Comparison of ENCODE assay signal across 25 cellular contexts in the genomic region with DNA sequence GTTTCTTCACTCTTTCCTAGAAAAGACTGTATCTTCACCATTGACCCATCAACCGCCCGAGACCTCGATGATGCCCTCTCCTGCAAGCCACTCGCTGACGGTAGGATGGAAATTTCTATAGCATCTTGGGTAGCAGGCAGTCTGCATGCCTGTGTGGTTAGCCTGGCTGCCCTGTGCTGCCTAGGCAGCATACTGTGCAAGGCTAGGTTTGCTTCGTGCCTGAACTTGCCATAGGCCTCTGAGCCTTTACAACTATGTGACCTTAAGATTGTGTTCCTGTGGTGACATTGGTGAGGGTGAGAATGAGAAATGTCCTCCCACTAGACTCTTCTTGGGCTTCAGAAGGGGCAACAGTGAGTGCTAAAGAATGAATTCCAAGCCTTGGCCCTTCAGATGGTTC.
DNase-seq lines count a peak whose midpoint lies in the region; ATAC-seq, FAIRE-seq and TF ChIP-seq lines count a peak whose summit lies in the region.
"Had no signal": no experiment of that assay in that cellular context is flagged by ENCODE, and none has a peak within 500 bp of the region (broad histone marks: within the 10 kb centered on the region; RNA-seq: fewer than 3 reads in every experiment).

No MANE protein-coding gene starts in this region.

- H4K20me1 ChIP-seq in keratinocyte (ENCODE audit: control insufficient read depth, extremely low read depth, insufficient read depth, low read length): no peaks in the 10 kb centered on the region

- no peak for TF ChIP-seq CTCF in bronchial epithelial cell (IDR thresholded peaks at IDR 0.05; ENCODE audit: insufficient read depth, low read length, severe bottlenecking)
- TF ChIP-seq CTCF in keratinocyte (optimal IDR thresholded peaks at IDR 0.05 in 1 of 3, IDR thresholded peaks at IDR 0.05 in 1 of 3, conservative IDR thresholded peaks at IDR 0.05 in 1 of 3; ENCODE audit: extremely low read depth in 1 of 3, insufficient read depth in 2 of 3, low read length in 3 of 3): no peak
- TF ChIP-seq CTCF in mucosa of descending colon (IDR thresholded peaks at IDR 0.05): no peak

- no peak overlapping the region for H3K4me3 ChIP-seq in bronchial epithelial cell (ENCODE audit: low read depth, low read length)
- no peak overlapping the region for H3K4me3 ChIP-seq in keratinocyte (ENCODE audit: control insufficient read depth in 2 of 3, extremely low read depth in 1 of 3, insufficient read depth in 2 of 3, low read depth in 1 of 3, low read length in 3 of 3)
- H3K4me3 ChIP-seq in mucosa of descending colon: no peak overlapping the region
- H3K4me3 ChIP-seq: A549; BLaER1 treated with 17β-estradiol and CSF1 and Interleukin-3, amounts not matched to agents 10 nM and 100 nM; GM12878; GM23338; HAP-1 had no signal

- no peak for ATAC-seq in mucosa of descending colon
- ATAC-seq: A549, GM12878, GM23338 had no signal

- no peaks in the 10 kb centered on the region for H3K79me2 ChIP-seq in keratinocyte (ENCODE audit: control insufficient read depth, insufficient read depth, low read length)

- peaks cover 10% of the 10 kb centered on the region for H3K4me1 ChIP-seq in keratinocyte (ENCODE audit: control insufficient read depth, extremely low read depth, insufficient read depth, low read length)
- H3K4me1 ChIP-seq in mucosa of descending colon (ENCODE audit: low read depth): no peaks in the 10 kb centered on the region
- H3K4me1 ChIP-seq: A549, BE2C, HAP-1 had no signal

- H3K27me3 ChIP-seq in bronchial epithelial cell (ENCODE audit: control insufficient read depth, insufficient read depth, low read length): no peaks in the 10 kb centered on the region
- H3K27me3 ChIP-seq in keratinocyte (ENCODE audit: control insufficient read depth, extremely low read depth, insufficient read depth, low read length): no peaks in the 10 kb centered on the region
- H3K27me3 ChIP-seq: BE2C; BLaER1 treated with 17β-estradiol and CSF1 and Interleukin-3, amounts not matched to agents 10 nM and 100 nM had no signal

- dilution Hi-C loops in keratinocyte (cut with MboI; ENCODE audit: extremely low pct_ligation_motif_present, low sequenced_read_pairs): no loop called here

- peak; percentile 41 for FAIRE-seq in GM12891 (lab: Jason Lieb, UNC)
- no peak for FAIRE-seq in bronchial epithelial cell (lab: Jason Lieb, UNC)
- peak; percentile 43 for FAIRE-seq in keratinocyte (lab: Jason Lieb, UNC)
- FAIRE-seq: A549, D721Med, GM12878, GM18507, GM19239 had no signal

- no peak for TF ChIP-seq POLR2A in GM12891 (IDR thresholded peaks at IDR 0.05; ENCODE audit: low read depth, low read length)

- no peak overlapping the region for H3K4me2 ChIP-seq in keratinocyte (ENCODE audit: control insufficient read depth, extremely low read depth, insufficient read depth, low read depth, low read length)
- H3K4me2 ChIP-seq: A549; BLaER1 treated with 17β-estradiol and CSF1 and Interleukin-3, amounts not matched to agents 10 nM and 100 nM; GM23338 had no signal

- H3K9me3 ChIP-seq in keratinocyte (ENCODE audit: control insufficient read depth, low read depth, low read length) (no peaks in the 10 kb centered on the region), mucosa of descending colon (no peaks in the 10 kb centered on the region)
- H3K9me3 ChIP-seq: A549; BE2C; BLaER1 treated with 17β-estradiol and CSF1 and Interleukin-3, amounts not matched to agents 10 nM and 100 nM; HAP-1 had no signal

- H3K27ac ChIP-seq in keratinocyte (ENCODE audit: control insufficient read depth, insufficient read depth, low read length): no peak overlapping the region
- H3K27ac ChIP-seq: A549; BLaER1 treated with 17β-estradiol and CSF1 and Interleukin-3, amounts not matched to agents 10 nM and 100 nM had no signal

- no peak overlapping the region for H3K9ac ChIP-seq in keratinocyte (ENCODE audit: control insufficient read depth, extremely low read depth, insufficient read depth, low read length)
- H3K9ac ChIP-seq: BLaER1 treated with 17β-estradiol and CSF1 and Interleukin-3, amounts not matched to agents 10 nM and 100 nM had no signal

- intact Hi-C loops in mucosa of descending colon (cut with DNase I, micrococcal nuclease): no loop called here

- no peaks in the 10 kb centered on the region for H3K9me1 ChIP-seq in keratinocyte (ENCODE audit: control insufficient read depth, extremely low read depth, insufficient read depth, low read length)

- DNase-seq in GM12891 (ENCODE audit: insufficient read length, low spot score): no peak
- DNase-seq in bronchial epithelial cell (ENCODE audit: low read depth): peak; percentile 68
- DNase-seq in keratinocyte (ENCODE audit: low read depth, low spot score): no peak
- no peak for DNase-seq in NCI-H2081 (lab: John Stamatoyannopoulos, UW)
- no peak for DNase-seq in kidney glomerular epithelial cell (lab: John Stamatoyannopoulos, UW)
- no peak for DNase-seq in mucosa of descending colon
- DNase-seq: 8988T; ACHN; AML-193; BE2C; CD4-positive, alpha-beta T cell; CD8-positive, alpha-beta memory T cell; DMS 273 treated with DMSO at 0.1 percent for 48 hours; DMS79; EL; GDM1; HFFc6 had no signal

- no peaks in the 10 kb centered on the region for H3K36me3 ChIP-seq in bronchial epithelial cell (ENCODE audit: control insufficient read depth, insufficient read depth, low read length)
- H3K36me3 ChIP-seq in keratinocyte (ENCODE audit: control insufficient read depth in 2 of 2, extremely low read depth in 1 of 2, insufficient read depth in 2 of 2, low read length in 2 of 2): peaks cover 0 to 4% of the 10 kb centered on the region in 2 experiments
- no peaks in the 10 kb centered on the region for H3K36me3 ChIP-seq in mucosa of descending colon (ENCODE audit: low read depth)
- H3K36me3 ChIP-seq: BE2C, HAP-1 had no signal

- no peak overlapping the region for H2AFZ ChIP-seq in keratinocyte (ENCODE audit: control insufficient read depth, low read length)
- H2AFZ ChIP-seq: GM23338 had no signal

TF ChIP-seq in GM12891, 5 proteins besides CTCF, POLR2A, EP300 and RAD21:
- TF ChIP-seq TAF1 (IDR thresholded peaks at IDR 0.05; ENCODE audit: low read depth, low read length) (no peak), POLR2AphosphoS5 (IDR thresholded peaks at IDR 0.05; ENCODE audit: low read depth, low read length) (no peak), SPI1 (IDR thresholded peaks at IDR 0.05; ENCODE audit: low read depth, low read length) (no peak), PAX5 (IDR thresholded peaks at IDR 0.05; ENCODE audit: insufficient read depth, low read length, severe bottlenecking) (no peak), POU2F2 (IDR thresholded peaks at IDR 0.05; ENCODE audit: low read depth, low read length) (no peak)
